In the genomic region with DNA sequence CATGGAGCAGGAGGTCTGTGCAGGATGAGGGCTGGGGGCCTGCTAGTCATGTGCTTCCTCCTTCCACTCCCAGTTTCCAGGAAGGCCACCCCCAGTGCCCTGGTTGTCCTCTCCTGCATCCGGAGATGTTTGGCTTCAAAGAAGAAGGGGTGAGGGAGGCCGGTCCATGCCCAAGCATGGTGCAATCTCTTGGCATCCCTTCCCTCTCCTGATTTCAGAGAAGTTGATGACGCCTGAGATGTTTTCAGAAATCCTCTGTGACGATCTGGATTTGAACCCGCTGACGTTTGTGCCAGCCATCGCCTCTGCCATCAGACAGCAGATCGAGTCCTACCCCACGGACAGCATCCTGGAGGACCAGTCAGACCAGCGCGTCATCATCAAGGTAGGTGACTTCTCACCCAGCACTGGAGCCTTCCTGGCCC, we compare ENCODE assay signal across 2 cellular contexts.
TF ChIP-seq lines count a peak whose summit lies in the region.

No MANE protein-coding gene starts in this region.

TF ChIP-seq in SK-N-SH, 30 proteins besides CTCF, POLR2A, EP300 and RAD21:
- TF ChIP-seq, protein P1, sequence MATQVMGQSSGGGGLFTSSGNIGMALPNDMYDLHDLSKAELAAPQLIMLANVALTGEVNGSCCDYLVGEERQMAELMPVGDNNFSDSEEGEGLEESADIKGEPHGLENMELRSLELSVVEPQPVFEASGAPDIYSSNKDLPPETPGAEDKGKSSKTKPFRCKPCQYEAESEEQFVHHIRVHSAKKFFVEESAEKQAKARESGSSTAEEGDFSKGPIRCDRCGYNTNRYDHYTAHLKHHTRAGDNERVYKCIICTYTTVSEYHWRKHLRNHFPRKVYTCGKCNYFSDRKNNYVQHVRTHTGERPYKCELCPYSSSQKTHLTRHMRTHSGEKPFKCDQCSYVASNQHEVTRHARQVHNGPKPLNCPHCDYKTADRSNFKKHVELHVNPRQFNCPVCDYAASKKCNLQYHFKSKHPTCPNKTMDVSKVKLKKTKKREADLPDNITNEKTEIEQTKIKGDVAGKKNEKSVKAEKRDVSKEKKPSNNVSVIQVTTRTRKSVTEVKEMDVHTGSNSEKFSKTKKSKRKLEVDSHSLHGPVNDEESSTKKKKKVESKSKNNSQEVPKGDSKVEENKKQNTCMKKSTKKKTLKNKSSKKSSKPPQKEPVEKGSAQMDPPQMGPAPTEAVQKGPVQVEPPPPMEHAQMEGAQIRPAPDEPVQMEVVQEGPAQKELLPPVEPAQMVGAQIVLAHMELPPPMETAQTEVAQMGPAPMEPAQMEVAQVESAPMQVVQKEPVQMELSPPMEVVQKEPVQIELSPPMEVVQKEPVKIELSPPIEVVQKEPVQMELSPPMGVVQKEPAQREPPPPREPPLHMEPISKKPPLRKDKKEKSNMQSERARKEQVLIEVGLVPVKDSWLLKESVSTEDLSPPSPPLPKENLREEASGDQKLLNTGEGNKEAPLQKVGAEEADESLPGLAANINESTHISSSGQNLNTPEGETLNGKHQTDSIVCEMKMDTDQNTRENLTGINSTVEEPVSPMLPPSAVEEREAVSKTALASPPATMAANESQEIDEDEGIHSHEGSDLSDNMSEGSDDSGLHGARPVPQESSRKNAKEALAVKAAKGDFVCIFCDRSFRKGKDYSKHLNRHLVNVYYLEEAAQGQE (IDR thresholded peaks at IDR 0.05; ENCODE audit: low read depth, low read length), result no peak
- TF ChIP-seq JUND (IDR thresholded peaks at IDR 0.05) (no peak), ELF1 (IDR thresholded peaks at IDR 0.05) (no peak), CHD2 (IDR thresholded peaks at IDR 0.05; ENCODE audit: low read length, partially characterized antibody) (no peak), NRF1 (IDR thresholded peaks at IDR 0.05; ENCODE audit: low read depth, low read length) (no peak), RCOR1 (IDR thresholded peaks at IDR 0.05; ENCODE audit: low read length) (no peak), TCF12 (IDR thresholded peaks at IDR 0.05) (no peak), POLR2AphosphoS5 (IDR thresholded peaks at IDR 0.05; ENCODE audit: low read depth, low read length) (no peak), RFX5 (IDR thresholded peaks at IDR 0.05; ENCODE audit: low read length) (no peak), MXI1 (IDR thresholded peaks at IDR 0.05; ENCODE audit: low read depth, low read length) (no peak), EZH2phosphoT487 (IDR thresholded peaks at IDR 0.05; ENCODE audit: borderline replicate concordance, low read depth) (no peak), TAF1 (IDR thresholded peaks at IDR 0.05; ENCODE audit: borderline replicate concordance, low read depth, low read length) (no peak), SIN3A (IDR thresholded peaks at IDR 0.05; ENCODE audit: borderline replicate concordance, low read depth, low read length) (no peak), FOXM1 (IDR thresholded peaks at IDR 0.05; ENCODE audit: low read depth) (no peak)
- TF ChIP-seq, protein P2, sequence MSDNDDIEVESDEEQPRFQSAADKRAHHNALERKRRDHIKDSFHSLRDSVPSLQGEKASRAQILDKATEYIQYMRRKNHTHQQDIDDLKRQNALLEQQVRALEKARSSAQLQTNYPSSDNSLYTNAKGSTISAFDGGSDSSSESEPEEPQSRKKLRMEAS (IDR thresholded peaks at IDR 0.05; ENCODE audit: low read depth), result no peak
- TF ChIP-seq, protein P3, sequence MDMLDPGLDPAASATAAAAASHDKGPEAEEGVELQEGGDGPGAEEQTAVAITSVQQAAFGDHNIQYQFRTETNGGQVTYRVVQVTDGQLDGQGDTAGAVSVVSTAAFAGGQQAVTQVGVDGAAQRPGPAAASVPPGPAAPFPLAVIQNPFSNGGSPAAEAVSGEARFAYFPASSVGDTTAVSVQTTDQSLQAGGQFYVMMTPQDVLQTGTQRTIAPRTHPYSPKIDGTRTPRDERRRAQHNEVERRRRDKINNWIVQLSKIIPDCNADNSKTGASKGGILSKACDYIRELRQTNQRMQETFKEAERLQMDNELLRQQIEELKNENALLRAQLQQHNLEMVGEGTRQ (IDR thresholded peaks at IDR 0.05; ENCODE audit: borderline replicate concordance, low read depth, low read length), result no peak
- TF ChIP-seq, protein P4, sequence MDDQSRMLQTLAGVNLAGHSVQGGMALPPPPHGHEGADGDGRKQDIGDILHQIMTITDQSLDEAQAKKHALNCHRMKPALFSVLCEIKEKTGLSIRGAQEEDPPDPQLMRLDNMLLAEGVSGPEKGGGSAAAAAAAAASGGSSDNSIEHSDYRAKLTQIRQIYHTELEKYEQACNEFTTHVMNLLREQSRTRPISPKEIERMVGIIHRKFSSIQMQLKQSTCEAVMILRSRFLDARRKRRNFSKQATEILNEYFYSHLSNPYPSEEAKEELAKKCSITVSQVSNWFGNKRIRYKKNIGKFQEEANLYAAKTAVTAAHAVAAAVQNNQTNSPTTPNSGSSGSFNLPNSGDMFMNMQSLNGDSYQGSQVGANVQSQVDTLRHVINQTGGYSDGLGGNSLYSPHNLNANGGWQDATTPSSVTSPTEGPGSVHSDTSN (IDR thresholded peaks at IDR 0.05), result no peak
- TF ChIP-seq, protein P5, sequence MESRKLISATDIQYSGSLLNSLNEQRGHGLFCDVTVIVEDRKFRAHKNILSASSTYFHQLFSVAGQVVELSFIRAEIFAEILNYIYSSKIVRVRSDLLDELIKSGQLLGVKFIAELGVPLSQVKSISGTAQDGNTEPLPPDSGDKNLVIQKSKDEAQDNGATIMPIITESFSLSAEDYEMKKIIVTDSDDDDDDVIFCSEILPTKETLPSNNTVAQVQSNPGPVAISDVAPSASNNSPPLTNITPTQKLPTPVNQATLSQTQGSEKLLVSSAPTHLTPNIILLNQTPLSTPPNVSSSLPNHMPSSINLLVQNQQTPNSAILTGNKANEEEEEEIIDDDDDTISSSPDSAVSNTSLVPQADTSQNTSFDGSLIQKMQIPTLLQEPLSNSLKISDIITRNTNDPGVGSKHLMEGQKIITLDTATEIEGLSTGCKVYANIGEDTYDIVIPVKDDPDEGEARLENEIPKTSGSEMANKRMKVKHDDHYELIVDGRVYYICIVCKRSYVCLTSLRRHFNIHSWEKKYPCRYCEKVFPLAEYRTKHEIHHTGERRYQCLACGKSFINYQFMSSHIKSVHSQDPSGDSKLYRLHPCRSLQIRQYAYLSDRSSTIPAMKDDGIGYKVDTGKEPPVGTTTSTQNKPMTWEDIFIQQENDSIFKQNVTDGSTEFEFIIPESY (IDR thresholded peaks at IDR 0.05; ENCODE audit: borderline replicate concordance, low read depth), result no peak
- TF ChIP-seq, protein P6, sequence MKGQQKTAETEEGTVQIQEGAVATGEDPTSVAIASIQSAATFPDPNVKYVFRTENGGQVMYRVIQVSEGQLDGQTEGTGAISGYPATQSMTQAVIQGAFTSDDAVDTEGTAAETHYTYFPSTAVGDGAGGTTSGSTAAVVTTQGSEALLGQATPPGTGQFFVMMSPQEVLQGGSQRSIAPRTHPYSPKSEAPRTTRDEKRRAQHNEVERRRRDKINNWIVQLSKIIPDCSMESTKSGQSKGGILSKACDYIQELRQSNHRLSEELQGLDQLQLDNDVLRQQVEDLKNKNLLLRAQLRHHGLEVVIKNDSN (IDR thresholded peaks at IDR 0.05; ENCODE audit: borderline replicate concordance, low read depth), result no peak

TF ChIP-seq in SK-N-SH treated with all-trans-retinoic acid at 6 μM for 48 hours, 23 proteins besides CTCF, POLR2A, EP300 and RAD21 (continued from another document):
- TF ChIP-seq ESRRG (CRISPR knock-in tag; IDR thresholded peaks at IDR 0.05) (no peak), GLIS3 (CRISPR knock-in tag; IDR thresholded peaks at IDR 0.05) (no peak), BACH2 (CRISPR knock-in tag; IDR thresholded peaks at IDR 0.05; ENCODE audit: borderline replicate concordance) (no peak), TOX (CRISPR knock-in tag; IDR thresholded peaks at IDR 0.05; ENCODE audit: borderline replicate concordance) (no peak), ZNF565 (CRISPR knock-in tag; conservative IDR thresholded peaks at IDR 0.05; ENCODE audit: low read depth) (no peak)
- TF ChIP-seq, protein P7, sequence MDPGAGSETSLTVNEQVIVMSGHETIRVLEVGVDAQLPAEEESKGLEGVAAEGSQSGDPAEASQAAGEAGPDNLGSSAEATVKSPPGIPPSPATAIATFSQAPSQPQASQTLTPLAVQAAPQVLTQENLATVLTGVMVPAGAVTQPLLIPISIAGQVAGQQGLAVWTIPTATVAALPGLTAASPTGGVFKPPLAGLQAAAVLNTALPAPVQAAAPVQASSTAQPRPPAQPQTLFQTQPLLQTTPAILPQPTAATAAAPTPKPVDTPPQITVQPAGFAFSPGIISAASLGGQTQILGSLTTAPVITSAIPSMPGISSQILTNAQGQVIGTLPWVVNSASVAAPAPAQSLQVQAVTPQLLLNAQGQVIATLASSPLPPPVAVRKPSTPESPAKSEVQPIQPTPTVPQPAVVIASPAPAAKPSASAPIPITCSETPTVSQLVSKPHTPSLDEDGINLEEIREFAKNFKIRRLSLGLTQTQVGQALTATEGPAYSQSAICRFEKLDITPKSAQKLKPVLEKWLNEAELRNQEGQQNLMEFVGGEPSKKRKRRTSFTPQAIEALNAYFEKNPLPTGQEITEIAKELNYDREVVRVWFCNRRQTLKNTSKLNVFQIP (CRISPR knock-in tag; IDR thresholded peaks at IDR 0.05; ENCODE audit: borderline replicate concordance, low read depth), result no peak
